ENCODE assay signal across 18 cellular contexts in genomic region chr12:78887444-78887843, GRCh38. TPM values are rescaled to one million over a fixed set of nuclear protein-coding genes. Genes with fewer than 3 reads are reported as not detected.
DNase-seq lines count a peak whose midpoint lies in the region; ATAC-seq and TF ChIP-seq lines count a peak whose summit lies in the region.
"Had no signal": no experiment of that assay in that cellular context is flagged by ENCODE, and none has a peak within 500 bp of the region (broad histone marks: within the 10 kb centered on the region; RNA-seq: fewer than 3 reads in every experiment).

No MANE protein-coding gene starts in this region.

- H3K4me1 ChIP-seq in smooth muscle cell (ENCODE audit: low read depth): peaks cover 10% of the 10 kb centered on the region
- H3K4me1 ChIP-seq: Caco-2, Peyer's patch had no signal

- peak overlapping the region; percentile 98 for H3K27ac Mint-ChIP-seq in Calu3 (ENCODE audit: unreplicated experiment)

- H3K4me2 ChIP-seq in smooth muscle cell: peak overlapping the region; percentile 60

- H3K4me1 Mint-ChIP-seq in Calu3 (ENCODE audit: low read depth, unreplicated experiment): peaks cover 9% of the 10 kb centered on the region

- peak overlapping the region; percentile 69 for H3K9ac ChIP-seq in smooth muscle cell (ENCODE audit: low read depth)

- no peak for TF ChIP-seq CTCF in Calu3 (IDR thresholded peaks at IDR 0.05; ENCODE audit: unreplicated experiment)
- TF ChIP-seq CTCF in smooth muscle cell (IDR thresholded peaks at IDR 0.05; ENCODE audit: borderline replicate concordance, insufficient read depth, poor library complexity, severe bottlenecking): no peak
- no peak for TF ChIP-seq CTCF in GM20000 (IDR thresholded peaks at IDR 0.05; ENCODE audit: extremely low read depth, missing control alignments)

- no peak for DNase-seq in Calu3
- DNase-seq in NCI-H460 (ENCODE audit: extremely low read depth, low read depth): peak; percentile 13
- DNase-seq in cerebellar cortex (ENCODE audit: low spot score): peak; percentile 44
- DNase-seq in smooth muscle cell (lab: John Stamatoyannopoulos, UW; ENCODE audit: unreplicated experiment): no peak
- DNase-seq in GM20000 (ENCODE audit: low spot score): no peak
- no peak for DNase-seq in dedifferentiated amniotic fluid mesenchymal stem cell (ENCODE audit: extremely low spot score)
- DNase-seq: Caco-2, DMS79 treated with DMSO at 0.1 percent for 48 hours, GOT3, Karpas-422, NCI-H1105 treated with DMSO at 0.1 percent for 48 hours, NCI-H187 treated with DMSO at 0.1 percent for 48 hours, NCI-H446, NCI-H748 treated with DMSO at 0.1 percent for 48 hours, Peyer's patch, Right ventricle myocardium superior had no signal

- ATAC-seq in HG02981 (IDR thresholded peaks at IDR 0.05; ENCODE audit: unreplicated experiment): no peak
- ATAC-seq: HepG2 had no signal

- H3K9me3 ChIP-seq in smooth muscle cell (replicated peaks; ENCODE audit: low read depth): no peaks in the 10 kb centered on the region
- H3K9me3 ChIP-seq: Caco-2, Peyer's patch had no signal

- no peaks in the 10 kb centered on the region for H4K20me1 ChIP-seq in smooth muscle cell (ENCODE audit: low read depth)

- peak overlapping the region; percentile 22 for H2AFZ ChIP-seq in smooth muscle cell (ENCODE audit: low read depth)

- no peaks in the 10 kb centered on the region for H3K27me3 ChIP-seq in smooth muscle cell (ENCODE audit: low read depth)
- H3K27me3 ChIP-seq: Peyer's patch had no signal

- 71% methylated on average over 3 of the region's 3 CpGs for WGBS in smooth muscle cell (ENCODE audit: low lambda C conversion rate)

- peaks cover 10% of the 10 kb centered on the region for H3K79me2 ChIP-seq in smooth muscle cell (ENCODE audit: low read depth)

- peak overlapping the region; percentile 47 for H3K4me3 Mint-ChIP-seq in Calu3 (ENCODE audit: low read depth, unreplicated experiment)

- H3K4me3 ChIP-seq in smooth muscle cell: no peak overlapping the region
- H3K4me3 ChIP-seq: Peyer's patch had no signal

- no peaks in the 10 kb centered on the region for H3K36me3 ChIP-seq in smooth muscle cell (ENCODE audit: low read depth)
- H3K36me3 ChIP-seq: Peyer's patch had no signal

- intact Hi-C loops in Calu3 (cut with micrococcal nuclease; ENCODE audit: unreplicated experiment): loop anchor here (1.0 kb wide), 1 partner anchor 29 kb away; no protein-coding TSS in a partner anchor

- peak overlapping the region; percentile 94 for H3K27ac ChIP-seq in smooth muscle cell (ENCODE audit: low read depth)
- H3K27ac ChIP-seq: Peyer's patch had no signal

- BruUV-seq in Calu3 (replicated peaks; lab: Mats Ljungman, UMichigan): no TSS peak

- H3K9me3 Mint-ChIP-seq in Calu3 (ENCODE audit: low read depth, unreplicated experiment): no peaks in the 10 kb centered on the region

- no peaks in the 10 kb centered on the region for H3F3A ChIP-seq in smooth muscle cell (ENCODE audit: low read depth)

- no peaks in the 10 kb centered on the region for H3K27me3 Mint-ChIP-seq in Calu3 (ENCODE audit: unreplicated experiment)

- CTCF ChIA-PET in Calu3 (lab: Charles Lee): no interaction called here

- H3K36me3 Mint-ChIP-seq in Calu3 (ENCODE audit: insufficient read depth, unreplicated experiment): peaks cover 6% of the 10 kb centered on the region

RNA-seq across cellular contexts. Expression of gene SYT1, which starts 22.9 kb away (rescaled TPM):
- total RNA-seq in Calu3 (2022) (1.3 and 2.1 TPM in 2 replicates), smooth muscle cell (10.2 and 12.5 TPM in 2 replicates)
- total RNA-seq in NCI-H460 (2014; rRNA removed; shearing (Covaris generic)): 12.9 and 14.5 TPM in 2 replicates
- 3.1 and 10.1 TPM in 2 replicates for polyA plus RNA-seq in NCI-H460 (2014; cell fraction: nucleus; rRNA removed)
- 5.2 and 5.5 TPM in 2 replicates for polyA plus RNA-seq in smooth muscle cell
- total RNA-seq: HepG2 had no signal
- polyA plus RNA-seq: HepG2 had no signal

Comparison
In these comparisons a context has a peak if more than half of its experiments do, and no peak if none do; other contexts are left out.
1. DNase-seq: peak in NCI-H460 (single experiment) and cerebellar cortex (single experiment); none in Calu3 (single experiment), smooth muscle cell (single experiment), GM20000 (single experiment) and dedifferentiated amniotic fluid mesenchymal stem cell (single experiment).